In genomic region chr3:186209810-186210752, GRCh38 we compare ENCODE assay signal across 8 cellular contexts.
DNase-seq lines count a peak whose midpoint lies in the region; ATAC-seq lines count a peak whose summit lies in the region.

No MANE protein-coding gene starts in this region.

- WGBS in mesenchymal stem cell, result 15% methylated on average over 19 of the region's 20 CpGs

- POLR2A ChIA-PET in activated CD4-positive, alpha-beta memory T cell treated with anti-CD3 and anti-CD28 coated beads, Interleukin-2, amount 10 ng/mL, durations not matched to agents 7 days and 5 days (lab: Charles Lee), result no interaction called here

- peak overlapping the region; percentile 78 to 90 (median 81) for H3K27ac ChIP-seq in BLaER1 treated with 17β-estradiol and CSF1 and Interleukin-3, amounts not matched to agents 10 nM and 100 nM
- peak overlapping the region; percentile 1 for H3K27ac ChIP-seq in duodenal mucosa (ENCODE audit: low read depth, low read length)
- peak overlapping the region; percentile 50 for H3K27ac ChIP-seq in mesenchymal stem cell (ENCODE audit: low read length, poor library complexity, severe bottlenecking)

- no peak overlapping the region for H3K23ac ChIP-seq in mesenchymal stem cell (ENCODE audit: low read length in 2 of 2)

- CTCF ChIA-PET in activated CD4-positive, alpha-beta memory T cell treated with anti-CD3 and anti-CD28 coated beads, Interleukin-2, amount 10 ng/mL, durations not matched to agents 7 days and 5 days (lab: Charles Lee), result no interaction called here

- H2BK120ac ChIP-seq in mesenchymal stem cell (ENCODE audit: low read depth, low read length), result peak overlapping the region; percentile 64

- no peaks in the 10 kb centered on the region for H3K4me1 Mint-ChIP-seq in activated CD4-positive, alpha-beta memory T cell treated with anti-CD3 and anti-CD28 coated beads, Interleukin-2, amount 10 ng/mL, durations not matched to agents 7 days and 5 days

- no peaks in the 10 kb centered on the region for H3K36me3 ChIP-seq in BLaER1 treated with 17β-estradiol and CSF1 and Interleukin-3, amounts not matched to agents 10 nM and 100 nM
- H3K36me3 ChIP-seq in duodenal mucosa (ENCODE audit: control insufficient read depth in 1 of 2, insufficient read depth in 2 of 2, low read length in 2 of 2), result no peaks in the 10 kb centered on the region
- H3K36me3 ChIP-seq in mesenchymal stem cell (ENCODE audit: control insufficient read depth in 1 of 2, insufficient read depth in 2 of 2, low read depth in 1 of 2, low read length in 2 of 2), result no peaks in the 10 kb centered on the region

- peak overlapping the region; percentile 42 to 98 for H2BK12ac ChIP-seq in mesenchymal stem cell (ENCODE audit: low read length in 2 of 2)

- peak overlapping the region; percentile 0 to 82 for H3K18ac ChIP-seq in mesenchymal stem cell (ENCODE audit: low read depth in 1 of 2, low read length in 2 of 2)

- H2AK5ac ChIP-seq in mesenchymal stem cell (ENCODE audit: low read length, severe bottlenecking), result no peak overlapping the region

- peak overlapping the region; percentile 89 for H2BK15ac ChIP-seq in mesenchymal stem cell (ENCODE audit: low read depth, poor library complexity, severe bottlenecking)

- H3K4me3 Mint-ChIP-seq in activated CD4-positive, alpha-beta memory T cell treated with anti-CD3 and anti-CD28 coated beads, Interleukin-2, amount 10 ng/mL, durations not matched to agents 7 days and 5 days, result no peak overlapping the region

- peak overlapping the region; percentile 78 to 99 (median 96) for H3K4me2 ChIP-seq in BLaER1 treated with 17β-estradiol and CSF1 and Interleukin-3, amounts not matched to agents 10 nM and 100 nM
- peak overlapping the region; percentile 25 for H3K4me2 ChIP-seq in mesenchymal stem cell (ENCODE audit: low read length, poor library complexity, severe bottlenecking)

- H3K4me3 ChIP-seq in BLaER1 treated with 17β-estradiol and CSF1 and Interleukin-3, amounts not matched to agents 10 nM and 100 nM, result peak overlapping the region in 8 of 10 experiments; percentile 4 to 52 (median 44); a peak in 16 of 20 replicates
- H3K4me3 ChIP-seq in duodenal mucosa (ENCODE audit: low read depth in 1 of 2, low read length in 2 of 2) (no peak overlapping the region), mesenchymal stem cell (ENCODE audit: insufficient read depth in 1 of 2, low read depth in 1 of 2, low read length in 2 of 2) (peak overlapping the region in 1 of 2 experiments; percentile 57)

- DNase-seq in OCI-M1 (lab: John Stamatoyannopoulos, UW) (peak; percentile 93), mesenchymal stem cell (peak; percentile 90)
- DNase-seq in activated CD8-positive, alpha-beta memory T cell treated with anti-CD3 and anti-CD28 coated beads, Interleukin-2, amount 50 U/mL, for 4 hours, result no peak
- no peak for DNase-seq in activated CD4-positive, alpha-beta memory T cell treated with anti-CD3 and anti-CD28 coated beads, Interleukin-2, amount 10 ng/mL, durations not matched to agents 7 days and 5 days

- peak overlapping the region; percentile 87 for H4K91ac ChIP-seq in mesenchymal stem cell (ENCODE audit: low read length)

- no peaks in the 10 kb centered on the region for H3K36me3 Mint-ChIP-seq in activated CD4-positive, alpha-beta memory T cell treated with anti-CD3 and anti-CD28 coated beads, Interleukin-2, amount 10 ng/mL, durations not matched to agents 7 days and 5 days (ENCODE audit: low read depth)

- no peak overlapping the region for H3K27ac Mint-ChIP-seq in activated CD4-positive, alpha-beta memory T cell treated with anti-CD3 and anti-CD28 coated beads, Interleukin-2, amount 10 ng/mL, durations not matched to agents 7 days and 5 days

- peak overlapping the region in 1 of 2 experiments; percentile 15 for H3K14ac ChIP-seq in mesenchymal stem cell (ENCODE audit: low read length in 2 of 2)

- H4K8ac ChIP-seq in mesenchymal stem cell (ENCODE audit: low read length), result peak overlapping the region; percentile 92

- peak overlapping the region; percentile 92 to 94 for H3K4ac ChIP-seq in mesenchymal stem cell (ENCODE audit: low read depth in 1 of 2, low read length in 2 of 2)

- peaks cover 75 to 91% (median 87%) of the 10 kb centered on the region in 10 experiments for H3K4me1 ChIP-seq in BLaER1 treated with 17β-estradiol and CSF1 and Interleukin-3, amounts not matched to agents 10 nM and 100 nM
- H3K4me1 ChIP-seq in duodenal mucosa (ENCODE audit: control insufficient read depth in 1 of 2, insufficient read depth in 2 of 2, low read length in 2 of 2) (peaks cover 13 to 18% of the 10 kb centered on the region in 2 donors), mesenchymal stem cell (ENCODE audit: control insufficient read depth, insufficient read depth, low read depth, low read length) (peaks cover 15% of the 10 kb centered on the region)

- no peaks in the 10 kb centered on the region for H3K79me1 ChIP-seq in mesenchymal stem cell (replicated peaks; ENCODE audit: low read length, poor library complexity, severe bottlenecking)

- no peak overlapping the region for H2BK5ac ChIP-seq in mesenchymal stem cell (ENCODE audit: low read depth, low read length, poor library complexity, severe bottlenecking)

- H3K27me3 ChIP-seq in BLaER1 treated with 17β-estradiol and CSF1 and Interleukin-3, amounts not matched to agents 10 nM and 100 nM, result no peaks in the 10 kb centered on the region
- H3K27me3 ChIP-seq in duodenal mucosa (ENCODE audit: control insufficient read depth in 1 of 2, insufficient read depth in 2 of 2, low read length in 2 of 2) (no peaks in the 10 kb centered on the region), mesenchymal stem cell (ENCODE audit: control insufficient read depth in 1 of 2, insufficient read depth in 1 of 2, low read length in 2 of 2) (no peaks in the 10 kb centered on the region)

- H3K9me3 ChIP-seq in BLaER1 treated with 17β-estradiol and CSF1 and Interleukin-3, amounts not matched to agents 10 nM and 100 nM (replicated peaks in 1 of 11), result no peaks in the 10 kb centered on the region; a peak in 2 of 22 replicates
- H3K9me3 ChIP-seq in duodenal mucosa (ENCODE audit: control insufficient read depth in 1 of 2, low read length in 2 of 2) (no peaks in the 10 kb centered on the region), mesenchymal stem cell (ENCODE audit: control insufficient read depth, low read length) (no peaks in the 10 kb centered on the region)

- ATAC-seq in HG03066 (IDR thresholded peaks at IDR 0.05; ENCODE audit: low read depth, unreplicated experiment) (peak; percentile 57), HG02759 (IDR thresholded peaks at IDR 0.05; ENCODE audit: unreplicated experiment) (no peak)

- no peaks in the 10 kb centered on the region for H4K20me1 ChIP-seq in BLaER1 treated with 17β-estradiol and CSF1 and Interleukin-3, amounts not matched to agents 10 nM and 100 nM

- peaks cover 9% of the 10 kb centered on the region for H3K27me3 Mint-ChIP-seq in activated CD4-positive, alpha-beta memory T cell treated with anti-CD3 and anti-CD28 coated beads, Interleukin-2, amount 10 ng/mL, durations not matched to agents 7 days and 5 days

- no peaks in the 10 kb centered on the region for H3K9me3 Mint-ChIP-seq in activated CD4-positive, alpha-beta memory T cell treated with anti-CD3 and anti-CD28 coated beads, Interleukin-2, amount 10 ng/mL, durations not matched to agents 7 days and 5 days

- H3K9ac ChIP-seq in BLaER1 treated with 17β-estradiol and CSF1 and Interleukin-3, amounts not matched to agents 10 nM and 100 nM, result peak overlapping the region; percentile 63 to 83 (median 75)
- H3K9ac ChIP-seq in duodenal mucosa (ENCODE audit: low read depth in 1 of 2, low read length in 2 of 2), result peak overlapping the region in 1 of 2 donors; percentile 0
- peak overlapping the region; percentile 87 for H3K9ac ChIP-seq in mesenchymal stem cell (ENCODE audit: low read length)

- peak overlapping the region; percentile 83 for H2AFZ ChIP-seq in mesenchymal stem cell (ENCODE audit: low read depth, low read length)

Comparison
In these comparisons a context has a peak if more than half of its experiments do, and no peak if none do; other contexts are left out.
1. H3K27ac ChIP-seq: peak in every context shown above with its lines; median percentile 81 in BLaER1 treated with 17β-estradiol and CSF1 and Interleukin-3, amounts not matched to agents 10 nM and 100 nM; 50 in mesenchymal stem cell; 1 in duodenal mucosa.
2. H3K4me3 ChIP-seq: peak in BLaER1 treated with 17β-estradiol and CSF1 and Interleukin-3, amounts not matched to agents 10 nM and 100 nM (8 of 10); none in duodenal mucosa (0 of 2).
3. DNase-seq: peak in OCI-M1 (single experiment) and mesenchymal stem cell (single experiment); none in activated CD8-positive, alpha-beta memory T cell treated with anti-CD3 and anti-CD28 coated beads, Interleukin-2, amount 50 U/mL, for 4 hours (single experiment) and activated CD4-positive, alpha-beta memory T cell treated with anti-CD3 and anti-CD28 coated beads, Interleukin-2, amount 10 ng/mL, durations not matched to agents 7 days and 5 days (single experiment).